8 cellular contexts compared by ENCODE assay signal in genomic region chr21:33949516-33950424, GRCh38. TPM values are rescaled to one million over a fixed set of nuclear protein-coding genes. Genes with fewer than 3 reads are reported as not detected.
DNase-seq lines count a peak whose midpoint lies in the region; ATAC-seq and TF ChIP-seq lines count a peak whose summit lies in the region.

No MANE protein-coding gene starts in this region.

- H3K9me3 ChIP-seq in mesodermal cell (ENCODE audit: control insufficient read depth, low read length) (no peaks in the 10 kb centered on the region), upper lobe of left lung (no peaks in the 10 kb centered on the region)

- TF ChIP-seq POLR2A in upper lobe of left lung (IDR thresholded peaks at IDR 0.05): no peak

- DNase-seq in NK-92 treated with Interleukin-12 subunit alpha and Interleukin-12 subunit beta, amount 100 ng/mL, for 24 hours (lab: John Stamatoyannopoulos, UW): peak; percentile 58
- no peak for DNase-seq in NK-92 (lab: John Stamatoyannopoulos, UW; ENCODE audit: unreplicated experiment)
- peak; percentile 50 for DNase-seq in activated T-cell treated with anti-CD3 and anti-CD28 coated beads for 48 hours (ENCODE audit: low read depth)
- DNase-seq in upper lobe of left lung: no peak
- no peak for DNase-seq in NCI-H2227 (lab: John Stamatoyannopoulos, UW; ENCODE audit: unreplicated experiment)
- DNase-seq in CD1c-positive myeloid dendritic cell (ENCODE audit: extremely low spot score): no peak

- peak overlapping the region; percentile 100 for H3K27ac ChIP-seq in mesodermal cell (ENCODE audit: low read depth, low read length, severe bottlenecking)
- peak overlapping the region; percentile 77 to 85 (median 80) for H3K27ac ChIP-seq in upper lobe of left lung

- H3K4me1 ChIP-seq in mesodermal cell (ENCODE audit: control insufficient read depth, insufficient read depth, low read length, poor library complexity, severe bottlenecking): peaks cover 28% of the 10 kb centered on the region
- H3K4me1 ChIP-seq in upper lobe of left lung: peaks cover 18 to 23% (median 21%) of the 10 kb centered on the region in 4 donors

- no peak for TF ChIP-seq CTCF in upper lobe of left lung (IDR thresholded peaks at IDR 0.05)

- no peak for TF ChIP-seq EP300 in upper lobe of left lung (IDR thresholded peaks at IDR 0.05)

- no peaks in the 10 kb centered on the region for H3K27me3 ChIP-seq in upper lobe of left lung

- no peak overlapping the region for H3K4me3 ChIP-seq in mesodermal cell (ENCODE audit: extremely low read depth, insufficient read depth, low read length, poor library complexity, severe bottlenecking)
- no peak overlapping the region for H3K4me3 ChIP-seq in upper lobe of left lung

- WGBS in mesodermal cell (ENCODE audit: insufficient coverage in 2 of 2), 2 experiments: 94 to 96% methylated on average over 7 to 8 of the region's 12 CpGs
- WGBS in upper lobe of left lung, 2 donors: 83 to 88% methylated on average over 12 of the region's 12 CpGs

- H3K36me3 ChIP-seq in mesodermal cell (ENCODE audit: control insufficient read depth, insufficient read depth, low read length) (no peaks in the 10 kb centered on the region), upper lobe of left lung (no peaks in the 10 kb centered on the region)

- ATAC-seq in upper lobe of left lung (ENCODE audit: low FRiP score in 2 of 2): no peak
- no peak for ATAC-seq in HG03108 (IDR thresholded peaks at IDR 0.05; ENCODE audit: unreplicated experiment)

RNA-seq across cellular contexts. Expression of gene ATP5PO, which starts 34.2 kb away (rescaled TPM):
- polyA plus RNA-seq in mesodermal cell (2013, experiment 1 of 2): 317 TPM
- 293 TPM for polyA plus RNA-seq in mesodermal cell (2013, experiment 2 of 2)
- total RNA-seq in upper lobe of left lung: 100 to 1,000 TPM in 3 of 6 donors, 10 to 100 TPM in 3; 37.7 to 131 (median 102) TPM

Comparison
In these comparisons a context has a peak if more than half of its experiments do, and no peak if none do; other contexts are left out.
1. DNase-seq: peak in NK-92 treated with Interleukin-12 subunit alpha and Interleukin-12 subunit beta, amount 100 ng/mL, for 24 hours (single experiment) and activated T-cell treated with anti-CD3 and anti-CD28 coated beads for 48 hours (single experiment); none in NK-92 (single experiment), upper lobe of left lung (0 of 2), NCI-H2227 (single experiment) and CD1c-positive myeloid dendritic cell (single experiment).